ENCODE assay signal across 25 cellular contexts in genomic region chr6:56385981-56386593, GRCh38.
"Had no signal": no experiment of that assay in that cellular context is flagged by ENCODE, and none has a peak within 500 bp of the region (broad histone marks: within the 10 kb centered on the region; RNA-seq: fewer than 3 reads in every experiment).

No MANE protein-coding gene starts in this region.

- H3K4me1 ChIP-seq: colonic mucosa, neural progenitor cell, prostate gland had no signal

- H3K27me3 ChIP-seq: colonic mucosa, esophagus muscularis mucosa, foreskin keratinocyte, neural progenitor cell, right atrium auricular region, suprapubic skin, tibial nerve, upper lobe of right lung had no signal

- H3K9me3 ChIP-seq: colonic mucosa, esophagus muscularis mucosa, mucosa of descending colon, prostate gland, suprapubic skin, upper lobe of right lung had no signal

- H3K27ac Mint-ChIP-seq: dendritic cell treated with granulocyte-macrophage colony-stimulating factor and Interleukin-4, amounts not matched to agents 40 ng/mL and 50 ng/mL, for 4 days; memory B cell; naive B cell; natural killer cell treated with Interleukin-12 subunit alpha and Interleukin-12 subunit beta and Interleukin-15 and Interleukin-18, amount 100 ng/mL, for 72 hours; neural progenitor cell; stimulated activated naive CD8-positive, alpha-beta T cell treated with anti-CD3 and anti-CD28 coated beads, Interleukin-15, amount 100 ng/mL, for 72 hours had no signal

- H3K9me3 Mint-ChIP-seq: dendritic cell treated with granulocyte-macrophage colony-stimulating factor and Interleukin-4, amounts not matched to agents 40 ng/mL and 50 ng/mL, for 4 days had no signal

- ATAC-seq: foreskin keratinocyte; mucosa of descending colon; natural killer cell treated with Interleukin-12 subunit alpha and Interleukin-12 subunit beta and Interleukin-15 and Interleukin-18, amount 100 ng/mL, for 72 hours; sciatic nerve; stimulated activated naive CD8-positive, alpha-beta T cell treated with anti-CD3 and anti-CD28 coated beads, Interleukin-15, amount 100 ng/mL, for 72 hours; upper lobe of right lung had no signal

- H3K36me3 ChIP-seq: colonic mucosa, esophagus muscularis mucosa, neural progenitor cell, prostate gland, right atrium auricular region, suprapubic skin, tibial nerve, upper lobe of right lung had no signal

- H3K27me3 Mint-ChIP-seq: memory B cell; stimulated activated naive CD8-positive, alpha-beta T cell treated with anti-CD3 and anti-CD28 coated beads, Interleukin-15, amount 100 ng/mL, for 72 hours had no signal

- H3K4me3 ChIP-seq: colonic mucosa, esophagus muscularis mucosa, lung, mucosa of descending colon, neural progenitor cell, prostate gland, right atrium auricular region, smooth muscle cell, suprapubic skin, tibial nerve, upper lobe of right lung had no signal

- DNase-seq: colonic mucosa; effector CD8-positive, alpha-beta T cell; foreskin keratinocyte; glutamatergic neuron; mucosa of descending colon; naive B cell; stimulated activated CD4-positive, alpha-beta T cell treated with anti-CD3 and anti-CD28 coated beads, Interleukin-12 subunit alpha, Interleukin-12 subunit beta, amount 100 ng/mL, for 4 hours; stimulated activated CD4-positive, alpha-beta T cell treated with anti-CD3 and anti-CD28 coated beads, Interleukin-1b, Interleukin-23, amount 100 ng/mL, for 48 hours; stimulated activated CD4-positive, alpha-beta T cell treated with anti-CD3 and anti-CD28 coated beads, Interleukin-4, amount 100 ng/mL, for 1 hour; stimulated activated CD8-positive, alpha-beta memory T cell treated with anti-CD3 and anti-CD28 coated beads, Interleukin-4, amount 100 ng/mL, for 48 hours; stimulated activated naive CD4-positive, alpha-beta T cell; stimulated activated naive CD8-positive, alpha-beta T cell treated with anti-CD3 and anti-CD28 coated beads, Interleukin-15, amount 100 ng/mL, for 72 hours; upper lobe of right lung had no signal

- H3K4me2 ChIP-seq: neural progenitor cell, smooth muscle cell had no signal

- H3K9ac ChIP-seq: neural progenitor cell had no signal

- H3K27ac ChIP-seq: colonic mucosa, foreskin keratinocyte, neural progenitor cell, prostate gland, right atrium auricular region, suprapubic skin, tibial nerve, upper lobe of right lung had no signal

- H3K4me3 Mint-ChIP-seq: dendritic cell treated with granulocyte-macrophage colony-stimulating factor and Interleukin-4, amounts not matched to agents 40 ng/mL and 50 ng/mL, for 4 days; memory B cell; naive B cell; natural killer cell treated with Interleukin-12 subunit alpha and Interleukin-12 subunit beta and Interleukin-15 and Interleukin-18, amount 100 ng/mL, for 72 hours; neural progenitor cell; stimulated activated naive CD8-positive, alpha-beta T cell treated with anti-CD3 and anti-CD28 coated beads, Interleukin-15, amount 100 ng/mL, for 72 hours had no signal

- H3K36me3 Mint-ChIP-seq: memory B cell; natural killer cell treated with Interleukin-12 subunit alpha and Interleukin-12 subunit beta and Interleukin-15 and Interleukin-18, amount 100 ng/mL, for 72 hours; neural progenitor cell had no signal

- H3K4me1 Mint-ChIP-seq: memory B cell; naive B cell; stimulated activated naive CD8-positive, alpha-beta T cell treated with anti-CD3 and anti-CD28 coated beads, Interleukin-15, amount 100 ng/mL, for 72 hours had no signal

- H2AFZ ChIP-seq: neural progenitor cell had no signal
